8 cellular contexts compared by ENCODE assay signal in genomic region chr16:15055141-15056053, GRCh38. TPM values are rescaled to one million over a fixed set of nuclear protein-coding genes. Genes with fewer than 3 reads are reported as not detected.
DNase-seq lines count a peak whose midpoint lies in the region; ATAC-seq and TF ChIP-seq lines count a peak whose summit lies in the region.

No MANE protein-coding gene starts in this region.

- no peaks in the 10 kb centered on the region for H4K20me1 ChIP-seq in DOHH2 (ENCODE audit: control insufficient read depth, insufficient read depth, low read depth, low read length)

- H3K9me3 ChIP-seq in DOHH2 (ENCODE audit: control insufficient read depth, insufficient read depth, low read length), result no peaks in the 10 kb centered on the region
- no peaks in the 10 kb centered on the region for H3K9me3 ChIP-seq in mononuclear cell (ENCODE audit: low read depth, low read length)
- H3K9me3 ChIP-seq in testis, result no peaks in the 10 kb centered on the region

- DNase-seq in dermis blood vessel endothelial cell, result peak; percentile 61
- peak; percentile 52 for DNase-seq in testis
- no peak for DNase-seq in NCI-H2196 treated with DMSO at 0.1 percent for 48 hours (lab: John Stamatoyannopoulos, UW; ENCODE audit: unreplicated experiment)

- peak; percentile 65 for ATAC-seq in GM19324 (IDR thresholded peaks at IDR 0.05; ENCODE audit: low FRiP score, unreplicated experiment)
- ATAC-seq in HG03354 (IDR thresholded peaks at IDR 0.05; ENCODE audit: poor library complexity, severe bottlenecking, unreplicated experiment), result peak; percentile 77
- ATAC-seq in SK-N-SH treated with all-trans-retinoic acid at 6 μM for 48 hours, result peak; percentile 51

- TF ChIP-seq CTCF in DOHH2 (IDR thresholded peaks at IDR 0.05; ENCODE audit: low read depth, low read length, poor library complexity, severe bottlenecking), result peak; percentile 55
- TF ChIP-seq CTCF in testis (IDR thresholded peaks at IDR 0.05), result no peak

- H3F3A ChIP-seq in DOHH2 (ENCODE audit: control insufficient read depth, insufficient read depth), result peaks cover 10% of the 10 kb centered on the region; the same call in 1 of the 2 replicates

- H3K27me3 ChIP-seq in DOHH2 (ENCODE audit: control insufficient read depth, low read length), result no peaks in the 10 kb centered on the region
- no peaks in the 10 kb centered on the region for H3K27me3 ChIP-seq in mononuclear cell (ENCODE audit: insufficient read depth, low read length)
- H3K27me3 ChIP-seq in testis, result no peaks in the 10 kb centered on the region

- H3K4me1 ChIP-seq in DOHH2 (ENCODE audit: control insufficient read depth, low read length) (peaks cover 16% of the 10 kb centered on the region), mononuclear cell (ENCODE audit: insufficient read depth, low read length) (peaks cover 21% of the 10 kb centered on the region), testis (no peaks in the 10 kb centered on the region)

- peak overlapping the region; percentile 98 for H3K4me3 ChIP-seq in DOHH2 (ENCODE audit: low read length)
- peak overlapping the region; percentile 82 for H3K4me3 ChIP-seq in mononuclear cell (ENCODE audit: low read length)
- peak overlapping the region; percentile 94 to 97 for H3K4me3 ChIP-seq in testis

- TF ChIP-seq POLR2A in testis (IDR thresholded peaks at IDR 0.05), result no peak

- H3K9me2 ChIP-seq in DOHH2 (replicated peaks; ENCODE audit: control insufficient read depth, low read length), result no peaks in the 10 kb centered on the region

- peaks cover 18% of the 10 kb centered on the region for H3K79me2 ChIP-seq in DOHH2 (ENCODE audit: control insufficient read depth, low read length)

- peak overlapping the region; percentile 88 for H3K4me2 ChIP-seq in DOHH2 (ENCODE audit: low read length)

- intact Hi-C loops in testis (cut with DNase I; ENCODE audit: low total_unique reads), result no loop called here

- 2% methylated on average over 16 to 58 of the region's 81 CpGs for WGBS in testis, 2 donors

- H3K27ac ChIP-seq in DOHH2 (ENCODE audit: low read depth, low read length) (peak overlapping the region; percentile 35; the same call in 1 of the 2 replicates), testis (peak overlapping the region; percentile 76 to 89)

- peaks cover 19% of the 10 kb centered on the region for H3K36me3 ChIP-seq in DOHH2 (ENCODE audit: control insufficient read depth, low read length)
- no peaks in the 10 kb centered on the region for H3K36me3 ChIP-seq in testis (ENCODE audit: low read depth, missing control alignments)

TF ChIP-seq in SK-N-SH treated with all-trans-retinoic acid at 6 μM for 48 hours, 23 proteins besides CTCF, POLR2A, EP300 and RAD21:
- TF ChIP-seq PATZ1 (CRISPR knock-in tag; IDR thresholded peaks at IDR 0.05; ENCODE audit: borderline replicate concordance) (peak; percentile 29; the same call in 1 of the 2 replicates), ARNTL (CRISPR knock-in tag; IDR thresholded peaks at IDR 0.05; ENCODE audit: borderline replicate concordance, low read depth) (no peak)

RNA-seq across cellular contexts. Expression of gene NTAN1, which starts 0.5 kb away (rescaled TPM):
- total RNA-seq in dermis blood vessel endothelial cell (205 and 235 TPM in 2 replicates), mononuclear cell (40.7 TPM), testis (10 to 100 TPM; 46.1 to 52.8 TPM)
- polyA plus RNA-seq in testis (ENCODE audit: insufficient read depth, low read depth, low replicate concordance), result 65.9 TPM

RNA-seq across cellular contexts. Expression of gene RRN3, which starts 38.7 kb away (rescaled TPM):
- 34.3 and 44.2 TPM in 2 replicates for total RNA-seq in dermis blood vessel endothelial cell
- 37.9 TPM for total RNA-seq in mononuclear cell
- total RNA-seq in testis, result 10 to 100 TPM; 44.3 to 50.1 TPM
- 31.0 TPM for polyA plus RNA-seq in testis (ENCODE audit: insufficient read depth, low read depth, low replicate concordance)
